ENCODE assay signal across 1 cellular context in the genomic region with DNA sequence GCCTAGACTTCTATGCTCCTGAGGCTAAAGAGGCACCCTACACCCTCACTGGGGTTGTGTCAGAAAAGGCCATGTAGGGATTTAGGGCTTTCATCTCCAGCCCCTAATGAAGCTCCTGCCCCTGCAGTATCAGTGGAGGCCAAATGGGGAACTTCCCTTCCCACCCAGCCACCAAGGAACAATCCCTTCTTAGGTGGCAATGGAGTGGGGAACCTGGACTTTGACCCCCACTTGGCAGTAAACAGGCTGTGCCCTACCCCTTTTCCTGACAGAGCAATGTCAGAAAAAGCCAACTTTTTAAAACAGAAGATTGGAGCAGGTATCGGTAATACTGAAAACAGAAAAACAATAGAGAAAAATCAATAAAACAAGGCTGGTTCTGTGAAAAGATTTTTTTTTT.
TF ChIP-seq lines count a peak whose summit lies in the region.

No MANE protein-coding gene starts in this region.

TF ChIP-seq in GM23338, 12 proteins besides CTCF, POLR2A, EP300 and RAD21 (continued from another document):
- TF ChIP-seq EZH2 (IDR thresholded peaks at IDR 0.05; ENCODE audit: low read depth, unreplicated experiment) (no peak), JUNB (IDR thresholded peaks at IDR 0.05; ENCODE audit: unreplicated experiment) (no peak)
- TF ChIP-seq, protein P1, sequence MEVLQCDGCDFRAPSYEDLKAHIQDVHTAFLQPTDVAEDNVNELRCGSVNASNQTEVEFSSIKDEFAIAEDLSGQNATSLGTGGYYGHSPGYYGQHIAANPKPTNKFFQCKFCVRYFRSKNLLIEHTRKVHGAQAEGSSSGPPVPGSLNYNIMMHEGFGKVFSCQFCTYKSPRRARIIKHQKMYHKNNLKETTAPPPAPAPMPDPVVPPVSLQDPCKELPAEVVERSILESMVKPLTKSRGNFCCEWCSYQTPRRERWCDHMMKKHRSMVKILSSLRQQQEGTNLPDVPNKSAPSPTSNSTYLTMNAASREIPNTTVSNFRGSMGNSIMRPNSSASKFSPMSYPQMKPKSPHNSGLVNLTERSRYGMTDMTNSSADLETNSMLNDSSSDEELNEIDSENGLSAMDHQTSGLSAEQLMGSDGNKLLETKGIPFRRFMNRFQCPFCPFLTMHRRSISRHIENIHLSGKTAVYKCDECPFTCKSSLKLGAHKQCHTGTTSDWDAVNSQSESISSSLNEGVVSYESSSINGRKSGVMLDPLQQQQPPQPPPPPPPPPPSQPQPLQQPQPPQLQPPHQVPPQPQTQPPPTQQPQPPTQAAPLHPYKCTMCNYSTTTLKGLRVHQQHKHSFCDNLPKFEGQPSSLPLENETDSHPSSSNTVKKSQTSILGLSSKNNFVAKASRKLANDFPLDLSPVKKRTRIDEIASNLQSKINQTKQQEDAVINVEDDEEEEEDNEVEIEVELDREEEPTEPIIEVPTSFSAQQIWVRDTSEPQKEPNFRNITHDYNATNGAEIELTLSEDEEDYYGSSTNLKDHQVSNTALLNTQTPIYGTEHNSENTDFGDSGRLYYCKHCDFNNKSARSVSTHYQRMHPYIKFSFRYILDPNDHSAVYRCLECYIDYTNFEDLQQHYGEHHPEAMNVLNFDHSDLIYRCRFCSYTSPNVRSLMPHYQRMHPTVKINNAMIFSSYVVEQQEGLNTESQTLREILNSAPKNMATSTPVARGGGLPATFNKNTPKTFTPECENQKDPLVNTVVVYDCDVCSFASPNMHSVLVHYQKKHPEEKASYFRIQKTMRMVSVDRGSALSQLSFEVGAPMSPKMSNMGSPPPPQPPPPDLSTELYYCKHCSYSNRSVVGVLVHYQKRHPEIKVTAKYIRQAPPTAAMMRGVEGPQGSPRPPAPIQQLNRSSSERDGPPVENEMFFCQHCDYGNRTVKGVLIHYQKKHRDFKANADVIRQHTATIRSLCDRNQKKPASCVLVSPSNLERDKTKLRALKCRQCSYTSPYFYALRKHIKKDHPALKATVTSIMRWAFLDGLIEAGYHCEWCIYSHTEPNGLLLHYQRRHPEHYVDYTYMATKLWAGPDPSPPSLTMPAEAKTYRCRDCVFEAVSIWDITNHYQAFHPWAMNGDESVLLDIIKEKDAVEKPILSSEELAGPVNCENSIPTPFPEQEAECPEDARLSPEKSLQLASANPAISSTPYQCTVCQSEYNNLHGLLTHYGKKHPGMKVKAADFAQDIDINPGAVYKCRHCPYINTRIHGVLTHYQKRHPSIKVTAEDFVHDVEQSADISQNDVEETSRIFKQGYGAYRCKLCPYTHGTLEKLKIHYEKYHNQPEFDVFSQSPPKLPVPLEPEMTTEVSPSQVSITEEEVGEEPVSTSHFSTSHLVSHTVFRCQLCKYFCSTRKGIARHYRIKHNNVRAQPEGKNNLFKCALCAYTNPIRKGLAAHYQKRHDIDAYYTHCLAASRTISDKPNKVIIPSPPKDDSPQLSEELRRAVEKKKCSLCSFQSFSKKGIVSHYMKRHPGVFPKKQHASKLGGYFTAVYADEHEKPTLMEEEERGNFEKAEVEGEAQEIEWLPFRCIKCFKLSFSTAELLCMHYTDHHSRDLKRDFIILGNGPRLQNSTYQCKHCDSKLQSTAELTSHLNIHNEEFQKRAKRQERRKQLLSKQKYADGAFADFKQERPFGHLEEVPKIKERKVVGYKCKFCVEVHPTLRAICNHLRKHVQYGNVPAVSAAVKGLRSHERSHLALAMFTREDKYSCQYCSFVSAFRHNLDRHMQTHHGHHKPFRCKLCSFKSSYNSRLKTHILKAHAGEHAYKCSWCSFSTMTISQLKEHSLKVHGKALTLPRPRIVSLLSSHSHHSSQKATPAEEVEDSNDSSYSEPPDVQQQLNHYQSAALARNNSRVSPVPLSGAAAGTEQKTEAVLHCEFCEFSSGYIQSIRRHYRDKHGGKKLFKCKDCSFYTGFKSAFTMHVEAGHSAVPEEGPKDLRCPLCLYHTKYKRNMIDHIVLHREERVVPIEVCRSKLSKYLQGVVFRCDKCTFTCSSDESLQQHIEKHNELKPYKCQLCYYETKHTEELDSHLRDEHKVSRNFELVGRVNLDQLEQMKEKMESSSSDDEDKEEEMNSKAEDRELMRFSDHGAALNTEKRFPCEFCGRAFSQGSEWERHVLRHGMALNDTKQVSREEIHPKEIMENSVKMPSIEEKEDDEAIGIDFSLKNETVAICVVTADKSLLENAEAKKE (CRISPR knock-in tag; IDR thresholded peaks at IDR 0.05) = no peak
- TF ChIP-seq, protein P2, sequence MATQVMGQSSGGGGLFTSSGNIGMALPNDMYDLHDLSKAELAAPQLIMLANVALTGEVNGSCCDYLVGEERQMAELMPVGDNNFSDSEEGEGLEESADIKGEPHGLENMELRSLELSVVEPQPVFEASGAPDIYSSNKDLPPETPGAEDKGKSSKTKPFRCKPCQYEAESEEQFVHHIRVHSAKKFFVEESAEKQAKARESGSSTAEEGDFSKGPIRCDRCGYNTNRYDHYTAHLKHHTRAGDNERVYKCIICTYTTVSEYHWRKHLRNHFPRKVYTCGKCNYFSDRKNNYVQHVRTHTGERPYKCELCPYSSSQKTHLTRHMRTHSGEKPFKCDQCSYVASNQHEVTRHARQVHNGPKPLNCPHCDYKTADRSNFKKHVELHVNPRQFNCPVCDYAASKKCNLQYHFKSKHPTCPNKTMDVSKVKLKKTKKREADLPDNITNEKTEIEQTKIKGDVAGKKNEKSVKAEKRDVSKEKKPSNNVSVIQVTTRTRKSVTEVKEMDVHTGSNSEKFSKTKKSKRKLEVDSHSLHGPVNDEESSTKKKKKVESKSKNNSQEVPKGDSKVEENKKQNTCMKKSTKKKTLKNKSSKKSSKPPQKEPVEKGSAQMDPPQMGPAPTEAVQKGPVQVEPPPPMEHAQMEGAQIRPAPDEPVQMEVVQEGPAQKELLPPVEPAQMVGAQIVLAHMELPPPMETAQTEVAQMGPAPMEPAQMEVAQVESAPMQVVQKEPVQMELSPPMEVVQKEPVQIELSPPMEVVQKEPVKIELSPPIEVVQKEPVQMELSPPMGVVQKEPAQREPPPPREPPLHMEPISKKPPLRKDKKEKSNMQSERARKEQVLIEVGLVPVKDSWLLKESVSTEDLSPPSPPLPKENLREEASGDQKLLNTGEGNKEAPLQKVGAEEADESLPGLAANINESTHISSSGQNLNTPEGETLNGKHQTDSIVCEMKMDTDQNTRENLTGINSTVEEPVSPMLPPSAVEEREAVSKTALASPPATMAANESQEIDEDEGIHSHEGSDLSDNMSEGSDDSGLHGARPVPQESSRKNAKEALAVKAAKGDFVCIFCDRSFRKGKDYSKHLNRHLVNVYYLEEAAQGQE (IDR thresholded peaks at IDR 0.05; ENCODE audit: unreplicated experiment) = no peak
TF ChIP-seq in GM23338: peak in this region for 0.
